Comparison of ENCODE assay signal across 8 cellular contexts in genomic region chr19:47047931-47048399, GRCh38. TPM values are rescaled to one million over a fixed set of nuclear protein-coding genes. Genes with fewer than 3 reads are reported as not detected.
DNase-seq lines count a peak whose midpoint lies in the region; ATAC-seq and TF ChIP-seq lines count a peak whose summit lies in the region.

No MANE protein-coding gene starts in this region.

- intact Hi-C loops in spleen (cut with DNase I; ENCODE audit: low total_unique reads) = no loop called here

- H3K9me3 ChIP-seq in spleen = no peaks in the 10 kb centered on the region

- H3K36me3 ChIP-seq in spleen = peaks cover 0 to 28% (median 5%) of the 10 kb centered on the region in 6 donors

- H3K27ac ChIP-seq in 22Rv1 (peak overlapping the region; percentile 77), caudate nucleus (ENCODE audit: low read depth, low read length) (no peak overlapping the region), spleen (peak overlapping the region; percentile 78 to 94 (median 90))

- DNase-seq in NCI-H2196 (lab: John Stamatoyannopoulos, UW; ENCODE audit: unreplicated experiment) (peak; percentile 93), caudate nucleus (lab: John Stamatoyannopoulos, UW) (peak in 60 of 61 donors; percentile 18 to 96 (median 80)), inferior parietal cortex (ENCODE audit: extremely low spot score) (peak; percentile 89), spleen (peak; percentile 91)

- TF ChIP-seq POLR2A in spleen (IDR thresholded peaks at IDR 0.05) = no peak

- H3K27me3 ChIP-seq in spleen (replicated peaks in 1 of 7) = no peaks in the 10 kb centered on the region

- WGBS in spleen, 5 donors = 0 to 1% (median 1%) methylated on average over 25 to 32 of the region's 32 CpGs

- TF ChIP-seq CTCF in 22Rv1 (IDR thresholded peaks at IDR 0.05) (no peak), WI38 (IDR thresholded peaks at IDR 0.05; ENCODE audit: low read depth, low read length) (no peak), spleen (IDR thresholded peaks at IDR 0.05 in 8 of 11, conservative IDR thresholded peaks at IDR 0.05 in 3 of 11) (no peak)

- H3K4me1 ChIP-seq in spleen = peaks cover 6 to 28% (median 17%) of the 10 kb centered on the region in 6 donors

- ATAC-seq in GM18517 (IDR thresholded peaks at IDR 0.05; ENCODE audit: unreplicated experiment) (peak; percentile 43), HG03064 (IDR thresholded peaks at IDR 0.05; ENCODE audit: low read depth, unreplicated experiment) (peak; percentile 32)

- H3K4me3 ChIP-seq in WI38 (ENCODE audit: low read depth, low read length) (peak overlapping the region; percentile 80), spleen (peak overlapping the region; percentile 97 to 99 (median 98))

RNA-seq across cellular contexts. Expression of gene TMEM160, which starts 0.5 kb away (rescaled TPM):
- total RNA-seq in spleen = 10 to 100 TPM; 23.6 to 31.0 (median 26.3) TPM
- 10 to 100 TPM in 2 of 3 donors, 1 to 10 TPM in 1; 7.4 to 20.5 (median 10.1) TPM for polyA plus RNA-seq in spleen

RNA-seq across cellular contexts. Expression of gene NPAS1, which starts 28.3 kb away (rescaled TPM):
- total RNA-seq in spleen = 1 to 10 TPM in 6 of 7 donors, under 1 TPM in 1; 0.85 to 5.3 (median 1.6) TPM
- polyA plus RNA-seq in spleen = 1 to 10 TPM; 2.1 to 6.3 (median 3.9) TPM
